In the genomic region with DNA sequence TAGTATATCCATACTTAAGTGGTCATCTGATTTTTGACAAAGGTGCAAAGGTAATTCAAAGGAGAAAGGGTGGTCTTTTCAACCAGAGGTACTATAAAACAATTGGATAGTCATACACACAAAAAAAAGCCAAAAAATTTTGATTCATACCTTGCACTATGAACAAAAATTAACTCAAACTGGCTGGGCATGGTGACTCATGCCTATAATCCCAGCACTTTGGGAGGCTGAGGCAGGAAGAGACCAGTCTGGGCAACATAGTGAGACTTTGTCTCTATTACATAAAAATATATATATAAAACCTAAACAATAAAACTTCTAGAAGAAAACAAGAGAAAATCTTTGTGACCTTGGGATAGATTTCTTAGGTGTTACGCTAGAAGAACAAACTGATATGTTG, we compare ENCODE assay signal across 27 cellular contexts. TPM values are rescaled to one million over a fixed set of nuclear protein-coding genes. Genes with fewer than 3 reads are reported as not detected.
DNase-seq lines count a peak whose midpoint lies in the region; FAIRE-seq and TF ChIP-seq lines count a peak whose summit lies in the region.
"Had no signal": no experiment of that assay in that cellular context is flagged by ENCODE, and none has a peak within 500 bp of the region (broad histone marks: within the 10 kb centered on the region; RNA-seq: fewer than 3 reads in every experiment).

No MANE protein-coding gene starts in this region.

- POLR2A ChIA-PET in PC-9 (lab: Charles Lee; ENCODE audit: unreplicated experiment) = no interaction called here

- peaks cover 5% of the 10 kb centered on the region for H3K9me3 Mint-ChIP-seq in activated CD4-positive, alpha-beta T cell treated with anti-CD3 and anti-CD28 coated beads, Interleukin-2, amount 10 ng/mL, durations not matched to agents 24 days and 14 days
- H3K9me3 Mint-ChIP-seq: CD14-positive monocyte; CD8-positive, alpha-beta memory T cell had no signal

- H3K9ac ChIP-seq in kidney (ENCODE audit: low read length in 2 of 2) = no peak overlapping the region

- no peaks in the 10 kb centered on the region for H3K9me2 ChIP-seq in PC-9 (ENCODE audit: insufficient read depth)

- H3K79me2 ChIP-seq in PC-9 (ENCODE audit: low read depth) = no peaks in the 10 kb centered on the region

- peaks cover 70% of the 10 kb centered on the region for H3K36me3 Mint-ChIP-seq in activated CD4-positive, alpha-beta T cell treated with anti-CD3 and anti-CD28 coated beads, Interleukin-2, amount 10 ng/mL, durations not matched to agents 24 days and 14 days (ENCODE audit: low read depth)

- H3K27ac ChIP-seq in PC-9 (no peak overlapping the region), kidney (ENCODE audit: low read depth in 2 of 2, low read length in 2 of 2) (no peak overlapping the region)
- H3K27ac ChIP-seq: SK-N-MC had no signal

- H3K4me1 Mint-ChIP-seq in activated CD4-positive, alpha-beta T cell treated with anti-CD3 and anti-CD28 coated beads, Interleukin-2, amount 10 ng/mL, durations not matched to agents 24 days and 14 days = peaks cover 13% of the 10 kb centered on the region
- H3K4me1 Mint-ChIP-seq: CD14-positive monocyte had no signal

- H3K9me3 ChIP-seq in MG63 = no peaks in the 10 kb centered on the region
- no peaks in the 10 kb centered on the region for H3K9me3 ChIP-seq in PC-9 (ENCODE audit: insufficient read depth, low read depth)
- H3K9me3 ChIP-seq in kidney (ENCODE audit: control insufficient read depth in 1 of 2, low read length in 2 of 2) = no peaks in the 10 kb centered on the region
- H3K9me3 ChIP-seq: BE2C, HAP-1 had no signal

- CTCF ChIA-PET in PC-9 (lab: Charles Lee) = no interaction called here

- H3F3A ChIP-seq in PC-9 (ENCODE audit: insufficient read depth, low read depth) = no peaks in the 10 kb centered on the region

- peaks cover 5% of the 10 kb centered on the region; the same call in 1 of the 2 replicates for H4K20me1 ChIP-seq in PC-9 (ENCODE audit: insufficient read depth)

- H2AFZ ChIP-seq in PC-9 = no peak overlapping the region

- H3K4me2 ChIP-seq in PC-9 = no peak overlapping the region

- H3K4me3 ChIP-seq in MG63 (no peak overlapping the region), bronchial epithelial cell (ENCODE audit: low read depth, low read length) (no peak overlapping the region), PC-9 (no peak overlapping the region), kidney (ENCODE audit: low read length in 2 of 2) (no peak overlapping the region)
- H3K4me3 ChIP-seq: HAP-1, SK-N-MC had no signal

- H3K4me3 Mint-ChIP-seq in activated CD4-positive, alpha-beta T cell treated with anti-CD3 and anti-CD28 coated beads, Interleukin-2, amount 10 ng/mL, durations not matched to agents 24 days and 14 days = no peak overlapping the region
- H3K4me3 Mint-ChIP-seq: CD14-positive monocyte; CD8-positive, alpha-beta memory T cell had no signal

- no TSS peak for BruUV-seq in PC-9 (replicated peaks; lab: Mats Ljungman, UMichigan)

- H3K27me3 ChIP-seq in MG63 = no peaks in the 10 kb centered on the region
- H3K27me3 ChIP-seq in bronchial epithelial cell (ENCODE audit: control insufficient read depth, insufficient read depth, low read length) = no peaks in the 10 kb centered on the region
- no peaks in the 10 kb centered on the region for H3K27me3 ChIP-seq in PC-9 (ENCODE audit: insufficient read depth, low read depth)
- H3K27me3 ChIP-seq: BE2C had no signal

- H3K36me3 ChIP-seq in MG63 (peaks cover 79% of the 10 kb centered on the region), bronchial epithelial cell (ENCODE audit: control insufficient read depth, insufficient read depth, low read length) (peaks cover 15% of the 10 kb centered on the region), PC-9 (ENCODE audit: low read depth) (peaks cover 63% of the 10 kb centered on the region), kidney (ENCODE audit: control insufficient read depth in 1 of 2, insufficient read depth in 2 of 2, low read length in 2 of 2) (peaks cover 48 to 68% of the 10 kb centered on the region in 2 donors)

- TF ChIP-seq CTCF in bronchial epithelial cell (IDR thresholded peaks at IDR 0.05; ENCODE audit: insufficient read depth, low read length, severe bottlenecking) = no peak
- TF ChIP-seq CTCF in PC-9 (conservative IDR thresholded peaks at IDR 0.05) = no peak
- TF ChIP-seq CTCF in kidney (IDR thresholded peaks at IDR 0.05; ENCODE audit: borderline replicate concordance, extremely low read depth, insufficient read depth) = no peak

- peak; percentile 14 for DNase-seq in activated CD4-positive, alpha-beta T cell treated with anti-CD3 and anti-CD28 coated beads, Interleukin-2, amount 10 ng/mL, durations not matched to agents 24 days and 14 days
- no peak for DNase-seq in activated CD4-positive, alpha-beta T cell treated with anti-CD3 and anti-CD28 coated beads for 1 hour
- DNase-seq in MG63 (peak; percentile 3), bronchial epithelial cell (ENCODE audit: low read depth) (peak; percentile 60), iris pigment epithelial cell (ENCODE audit: low read depth) (peak; percentile 16), PC-9 (no peak), RCC 7860 (ENCODE audit: low spot score) (no peak), kidney (no peak)
- DNase-seq: 8988T; ACHN; BE2C; CD8-positive, alpha-beta memory T cell; DMS 273 treated with DMSO at 0.1 percent for 48 hours; DMS79; GOT3; NCI-H1105; NCI-H1436 treated with DMSO at 0.1 percent for 48 hours; NCI-H187 treated with DMSO at 0.1 percent for 48 hours; NCI-H2107; NCI-H524 treated with DMSO at 0.1 percent for 48 hours; NCI-H774; NK-92 treated with Interleukin-12 subunit alpha and Interleukin-12 subunit beta, amount 100 ng/mL, for 24 hours; SIG-M5 had no signal

- intact Hi-C loops in activated CD4-positive, alpha-beta T cell treated with anti-CD3 and anti-CD28 coated beads, Interleukin-2, amount 10 ng/mL, durations not matched to agents 24 days and 14 days (cut with micrococcal nuclease) = no loop called here
- intact Hi-C loops in PC-9 (cut with micrococcal nuclease; ENCODE audit: unreplicated experiment) (no loop called here), kidney (cut with DNase I) (no loop called here)

- H3K4me1 ChIP-seq in PC-9 (replicated peaks; ENCODE audit: insufficient read depth) (no peaks in the 10 kb centered on the region), kidney (ENCODE audit: control insufficient read depth in 1 of 2, insufficient read depth in 1 of 2, low read depth in 1 of 2, low read length in 2 of 2) (no peaks in the 10 kb centered on the region)
- H3K4me1 ChIP-seq: BE2C, HAP-1 had no signal

- FAIRE-seq in bronchial epithelial cell (lab: Jason Lieb, UNC) (no peak), RCC 7860 (lab: Jason Lieb, UNC) (no peak), kidney (lab: Jason Lieb, UNC) (no peak)
- FAIRE-seq: GM12891 had no signal

- no peak overlapping the region for H3K27ac Mint-ChIP-seq in activated CD4-positive, alpha-beta T cell treated with anti-CD3 and anti-CD28 coated beads, Interleukin-2, amount 10 ng/mL, durations not matched to agents 24 days and 14 days
- H3K27ac Mint-ChIP-seq: CD14-positive monocyte had no signal

- no peaks in the 10 kb centered on the region for H3K27me3 Mint-ChIP-seq in activated CD4-positive, alpha-beta T cell treated with anti-CD3 and anti-CD28 coated beads, Interleukin-2, amount 10 ng/mL, durations not matched to agents 24 days and 14 days
- H3K27me3 Mint-ChIP-seq: CD8-positive, alpha-beta memory T cell had no signal

RNA-seq across cellular contexts. Expression of a gene that starts 43.8 kb away (rescaled TPM):
- total RNA-seq in activated CD4-positive, alpha-beta T cell treated with anti-CD3 and anti-CD28 coated beads, Interleukin-2, amount 10 ng/mL, durations not matched to agents 24 days and 14 days = not detected in 2 replicates
- not detected in 2 replicates for total RNA-seq in MG63 (2014; rRNA removed; shearing (Covaris generic); ENCODE audit: low replicate concordance)
- total RNA-seq in bronchial epithelial cell = not detected in 2 replicates
- not detected in 2 replicates for total RNA-seq in PC-9 (2021)
- total RNA-seq in kidney = not detected
- polyA plus RNA-seq in kidney (ENCODE audit: insufficient read depth, low read depth, low replicate concordance) = 0.58 TPM
- total RNA-seq: CD8-positive, alpha-beta memory T cell had no signal
- polyA plus RNA-seq: CD14-positive monocyte; CD8-positive, alpha-beta memory T cell had no signal

Comparison
In these comparisons a context has a peak if more than half of its experiments do, and no peak if none do; other contexts are left out.
1. DNase-seq: peak in activated CD4-positive, alpha-beta T cell treated with anti-CD3 and anti-CD28 coated beads, Interleukin-2, amount 10 ng/mL, durations not matched to agents 24 days and 14 days (single experiment), MG63 (single experiment), bronchial epithelial cell (single experiment) and iris pigment epithelial cell (single experiment); none in activated CD4-positive, alpha-beta T cell treated with anti-CD3 and anti-CD28 coated beads for 1 hour (single experiment), PC-9 (0 of 2), RCC 7860 (single experiment) and kidney (single experiment).